ENCODE assay signal across 1 cellular context in genomic region chr7:98106647-98107312, GRCh38.
TF ChIP-seq lines count a peak whose summit lies in the region.

Gene LMTK2, plus strand, starts transcription at chr7:98106862. Its CDS starts 316 bp downstream, at chr7:98107178.

TF ChIP-seq in GM23338, 12 proteins besides CTCF, POLR2A, EP300 and RAD21 (continued from another document):
- no peak for TF ChIP-seq ZNF462 (CRISPR knock-in tag; IDR thresholded peaks at IDR 0.05)
- 0 out of 2 replicates have a peak, but pooled peaks have one; percentile 35 for TF ChIP-seq ETS1 (IDR thresholded peaks at IDR 0.05)
- TF ChIP-seq NANOG (IDR thresholded peaks at IDR 0.05; ENCODE audit: borderline replicate concordance), result no peak
- no peak for TF ChIP-seq ZNF331 (CRISPR knock-in tag; IDR thresholded peaks at IDR 0.05; ENCODE audit: low read depth)
